1 cellular context compared by ENCODE assay signal in the genomic region with DNA sequence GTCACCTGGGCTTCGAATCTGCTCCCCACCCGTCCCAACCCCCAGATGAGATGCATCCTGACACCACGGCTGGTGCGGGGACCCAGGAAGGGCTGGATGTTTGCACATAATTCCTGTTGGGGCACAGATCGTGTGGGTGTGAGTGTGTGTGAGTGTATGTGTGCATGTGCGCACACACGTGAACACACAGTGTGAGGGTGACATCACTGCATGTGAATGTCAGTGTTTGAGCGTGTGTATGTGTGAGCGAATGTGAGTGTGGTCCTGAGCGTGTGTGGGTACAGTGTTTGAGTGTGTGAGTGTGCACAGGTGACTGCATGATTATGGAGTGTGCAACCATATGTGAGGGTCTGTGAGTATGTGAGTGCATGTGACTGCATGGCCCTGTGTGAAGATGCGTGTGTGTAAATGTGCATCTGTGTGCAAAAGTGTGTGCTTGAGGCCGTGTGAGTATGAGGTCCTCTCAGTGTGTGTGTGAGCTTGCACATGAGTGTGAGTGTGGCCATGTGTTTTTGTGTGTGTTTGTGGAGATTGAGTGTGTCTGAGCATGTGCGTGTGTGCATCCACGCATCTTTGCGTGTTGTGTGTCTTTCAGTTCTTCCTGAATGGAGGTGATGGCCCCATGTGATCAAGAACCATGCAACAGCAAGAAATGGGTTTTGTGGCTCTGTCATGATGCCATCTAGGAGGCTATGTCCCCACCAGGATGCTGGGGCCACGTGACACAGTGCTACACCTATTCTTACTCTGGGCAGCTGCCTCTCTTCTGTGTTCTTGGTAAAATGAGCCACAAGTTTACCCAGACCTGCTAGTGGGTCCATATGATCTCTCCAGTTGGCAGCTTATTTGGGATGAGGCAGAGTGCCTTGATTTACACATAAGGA.
A peak's percentile ranks its signal among the peaks of the same experiment; 100 is the strongest.
TF ChIP-seq lines count a peak whose summit lies in the region.

No MANE protein-coding gene starts in this region.

TF ChIP-seq in HepG2, 621 proteins besides CTCF, POLR2A, EP300 and RAD21 (continued from another document):
- TF ChIP-seq, protein P1, sequence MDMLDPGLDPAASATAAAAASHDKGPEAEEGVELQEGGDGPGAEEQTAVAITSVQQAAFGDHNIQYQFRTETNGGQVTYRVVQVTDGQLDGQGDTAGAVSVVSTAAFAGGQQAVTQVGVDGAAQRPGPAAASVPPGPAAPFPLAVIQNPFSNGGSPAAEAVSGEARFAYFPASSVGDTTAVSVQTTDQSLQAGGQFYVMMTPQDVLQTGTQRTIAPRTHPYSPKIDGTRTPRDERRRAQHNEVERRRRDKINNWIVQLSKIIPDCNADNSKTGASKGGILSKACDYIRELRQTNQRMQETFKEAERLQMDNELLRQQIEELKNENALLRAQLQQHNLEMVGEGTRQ (IDR thresholded peaks at IDR 0.05; ENCODE audit: low read depth, low read length), result peak; percentile 32; the same call in 1 of the 2 replicates
- TF ChIP-seq, protein P1 (CRISPR knock-in tag; IDR thresholded peaks at IDR 0.05; ENCODE audit: borderline replicate concordance), result no peak
- TF ChIP-seq CREB1 (IDR thresholded peaks at IDR 0.05) (peak; percentile 37; the same call in 1 of the 2 replicates), CREB1 (CRISPR knock-in tag; IDR thresholded peaks at IDR 0.05) (no peak), ZNF329 (CRISPR knock-in tag; IDR thresholded peaks at IDR 0.05; ENCODE audit: low read depth) (no peak), SRY (CRISPR knock-in tag; IDR thresholded peaks at IDR 0.05) (no peak), HDAC2 (CRISPR knock-in tag; IDR thresholded peaks at IDR 0.05) (no peak), NR2C2 (CRISPR knock-in tag; IDR thresholded peaks at IDR 0.05; ENCODE audit: borderline replicate concordance) (no peak), HOXA9 (CRISPR knock-in tag; IDR thresholded peaks at IDR 0.05; ENCODE audit: borderline replicate concordance) (no peak), ZSCAN30 (CRISPR knock-in tag; IDR thresholded peaks at IDR 0.05) (no peak), FOXJ3 (CRISPR knock-in tag; IDR thresholded peaks at IDR 0.05; ENCODE audit: borderline replicate concordance) (no peak), MIER3 (CRISPR knock-in tag; IDR thresholded peaks at IDR 0.05; ENCODE audit: borderline replicate concordance) (no peak), SP140L (CRISPR knock-in tag; IDR thresholded peaks at IDR 0.05; ENCODE audit: borderline replicate concordance) (no peak), EZH2 (conservative IDR thresholded peaks at IDR 0.05; ENCODE audit: low read depth, low read length) (no peak)
- TF ChIP-seq, protein P2, sequence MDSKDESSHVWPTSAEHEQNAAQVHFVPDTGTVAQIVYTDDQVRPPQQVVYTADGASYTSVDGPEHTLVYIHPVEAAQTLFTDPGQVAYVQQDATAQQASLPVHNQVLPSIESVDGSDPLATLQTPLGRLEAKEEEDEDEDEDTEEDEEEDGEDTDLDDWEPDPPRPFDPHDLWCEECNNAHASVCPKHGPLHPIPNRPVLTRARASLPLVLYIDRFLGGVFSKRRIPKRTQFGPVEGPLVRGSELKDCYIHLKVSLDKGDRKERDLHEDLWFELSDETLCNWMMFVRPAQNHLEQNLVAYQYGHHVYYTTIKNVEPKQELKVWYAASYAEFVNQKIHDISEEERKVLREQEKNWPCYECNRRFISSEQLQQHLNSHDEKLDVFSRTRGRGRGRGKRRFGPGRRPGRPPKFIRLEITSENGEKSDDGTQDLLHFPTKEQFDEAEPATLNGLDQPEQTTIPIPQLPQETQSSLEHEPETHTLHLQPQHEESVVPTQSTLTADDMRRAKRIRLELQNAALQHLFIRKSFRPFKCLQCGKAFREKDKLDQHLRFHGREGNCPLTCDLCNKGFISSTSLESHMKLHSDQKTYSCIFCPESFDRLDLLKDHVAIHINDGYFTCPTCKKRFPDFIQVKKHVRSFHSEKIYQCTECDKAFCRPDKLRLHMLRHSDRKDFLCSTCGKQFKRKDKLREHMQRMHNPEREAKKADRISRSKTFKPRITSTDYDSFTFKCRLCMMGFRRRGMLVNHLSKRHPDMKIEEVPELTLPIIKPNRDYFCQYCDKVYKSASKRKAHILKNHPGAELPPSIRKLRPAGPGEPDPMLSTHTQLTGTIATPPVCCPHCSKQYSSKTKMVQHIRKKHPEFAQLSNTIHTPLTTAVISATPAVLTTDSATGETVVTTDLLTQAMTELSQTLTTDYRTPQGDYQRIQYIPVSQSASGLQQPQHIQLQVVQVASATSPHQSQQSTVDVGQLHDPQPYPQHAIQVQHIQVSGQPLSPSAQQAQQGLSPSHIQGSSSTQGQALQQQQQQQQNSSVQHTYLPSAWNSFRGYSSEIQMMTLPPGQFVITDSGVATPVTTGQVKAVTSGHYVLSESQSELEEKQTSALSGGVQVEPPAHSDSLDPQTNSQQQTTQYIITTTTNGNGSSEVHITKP (CRISPR knock-in tag; IDR thresholded peaks at IDR 0.05; ENCODE audit: low read depth), result no peak
- TF ChIP-seq, protein P3, sequence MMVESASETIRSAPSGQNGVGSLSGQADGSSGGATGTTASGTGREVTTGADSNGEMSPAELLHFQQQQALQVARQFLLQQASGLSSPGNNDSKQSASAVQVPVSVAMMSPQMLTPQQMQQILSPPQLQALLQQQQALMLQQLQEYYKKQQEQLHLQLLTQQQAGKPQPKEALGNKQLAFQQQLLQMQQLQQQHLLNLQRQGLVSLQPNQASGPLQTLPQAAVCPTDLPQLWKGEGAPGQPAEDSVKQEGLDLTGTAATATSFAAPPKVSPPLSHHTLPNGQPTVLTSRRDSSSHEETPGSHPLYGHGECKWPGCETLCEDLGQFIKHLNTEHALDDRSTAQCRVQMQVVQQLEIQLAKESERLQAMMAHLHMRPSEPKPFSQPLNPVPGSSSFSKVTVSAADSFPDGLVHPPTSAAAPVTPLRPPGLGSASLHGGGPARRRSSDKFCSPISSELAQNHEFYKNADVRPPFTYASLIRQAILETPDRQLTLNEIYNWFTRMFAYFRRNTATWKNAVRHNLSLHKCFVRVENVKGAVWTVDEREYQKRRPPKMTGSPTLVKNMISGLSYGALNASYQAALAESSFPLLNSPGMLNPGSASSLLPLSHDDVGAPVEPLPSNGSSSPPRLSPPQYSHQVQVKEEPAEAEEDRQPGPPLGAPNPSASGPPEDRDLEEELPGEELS (CRISPR knock-in tag; IDR thresholded peaks at IDR 0.05), result no peak
- TF ChIP-seq, protein P4, sequence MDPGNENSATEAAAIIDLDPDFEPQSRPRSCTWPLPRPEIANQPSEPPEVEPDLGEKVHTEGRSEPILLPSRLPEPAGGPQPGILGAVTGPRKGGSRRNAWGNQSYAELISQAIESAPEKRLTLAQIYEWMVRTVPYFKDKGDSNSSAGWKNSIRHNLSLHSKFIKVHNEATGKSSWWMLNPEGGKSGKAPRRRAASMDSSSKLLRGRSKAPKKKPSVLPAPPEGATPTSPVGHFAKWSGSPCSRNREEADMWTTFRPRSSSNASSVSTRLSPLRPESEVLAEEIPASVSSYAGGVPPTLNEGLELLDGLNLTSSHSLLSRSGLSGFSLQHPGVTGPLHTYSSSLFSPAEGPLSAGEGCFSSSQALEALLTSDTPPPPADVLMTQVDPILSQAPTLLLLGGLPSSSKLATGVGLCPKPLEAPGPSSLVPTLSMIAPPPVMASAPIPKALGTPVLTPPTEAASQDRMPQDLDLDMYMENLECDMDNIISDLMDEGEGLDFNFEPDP (CRISPR knock-in tag; conservative IDR thresholded peaks at IDR 0.05), result 0 out of 2 replicates have a peak, but pooled peaks have one; percentile 40
- TF ChIP-seq, protein P5, sequence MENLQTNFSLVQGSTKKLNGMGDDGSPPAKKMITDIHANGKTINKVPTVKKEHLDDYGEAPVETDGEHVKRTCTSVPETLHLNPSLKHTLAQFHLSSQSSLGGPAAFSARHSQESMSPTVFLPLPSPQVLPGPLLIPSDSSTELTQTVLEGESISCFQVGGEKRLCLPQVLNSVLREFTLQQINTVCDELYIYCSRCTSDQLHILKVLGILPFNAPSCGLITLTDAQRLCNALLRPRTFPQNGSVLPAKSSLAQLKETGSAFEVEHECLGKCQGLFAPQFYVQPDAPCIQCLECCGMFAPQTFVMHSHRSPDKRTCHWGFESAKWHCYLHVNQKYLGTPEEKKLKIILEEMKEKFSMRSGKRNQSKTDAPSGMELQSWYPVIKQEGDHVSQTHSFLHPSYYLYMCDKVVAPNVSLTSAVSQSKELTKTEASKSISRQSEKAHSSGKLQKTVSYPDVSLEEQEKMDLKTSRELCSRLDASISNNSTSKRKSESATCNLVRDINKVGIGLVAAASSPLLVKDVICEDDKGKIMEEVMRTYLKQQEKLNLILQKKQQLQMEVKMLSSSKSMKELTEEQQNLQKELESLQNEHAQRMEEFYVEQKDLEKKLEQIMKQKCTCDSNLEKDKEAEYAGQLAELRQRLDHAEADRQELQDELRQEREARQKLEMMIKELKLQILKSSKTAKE (CRISPR knock-in tag; IDR thresholded peaks at IDR 0.05; ENCODE audit: borderline replicate concordance), result 0 out of 2 replicates have a peak, but pooled peaks have one; percentile 15
- TF ChIP-seq, protein P6, sequence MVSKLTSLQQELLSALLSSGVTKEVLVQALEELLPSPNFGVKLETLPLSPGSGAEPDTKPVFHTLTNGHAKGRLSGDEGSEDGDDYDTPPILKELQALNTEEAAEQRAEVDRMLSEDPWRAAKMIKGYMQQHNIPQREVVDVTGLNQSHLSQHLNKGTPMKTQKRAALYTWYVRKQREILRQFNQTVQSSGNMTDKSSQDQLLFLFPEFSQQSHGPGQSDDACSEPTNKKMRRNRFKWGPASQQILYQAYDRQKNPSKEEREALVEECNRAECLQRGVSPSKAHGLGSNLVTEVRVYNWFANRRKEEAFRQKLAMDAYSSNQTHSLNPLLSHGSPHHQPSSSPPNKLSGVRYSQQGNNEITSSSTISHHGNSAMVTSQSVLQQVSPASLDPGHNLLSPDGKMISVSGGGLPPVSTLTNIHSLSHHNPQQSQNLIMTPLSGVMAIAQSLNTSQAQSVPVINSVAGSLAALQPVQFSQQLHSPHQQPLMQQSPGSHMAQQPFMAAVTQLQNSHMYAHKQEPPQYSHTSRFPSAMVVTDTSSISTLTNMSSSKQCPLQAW (CRISPR knock-in tag; IDR thresholded peaks at IDR 0.05), result no peak
- TF ChIP-seq, protein P7, sequence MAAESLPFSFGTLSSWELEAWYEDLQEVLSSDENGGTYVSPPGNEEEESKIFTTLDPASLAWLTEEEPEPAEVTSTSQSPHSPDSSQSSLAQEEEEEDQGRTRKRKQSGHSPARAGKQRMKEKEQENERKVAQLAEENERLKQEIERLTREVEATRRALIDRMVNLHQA (CRISPR knock-in tag; IDR thresholded peaks at IDR 0.05), result no peak
